Comparison of ENCODE assay signal across 1 cellular context in the genomic region with DNA sequence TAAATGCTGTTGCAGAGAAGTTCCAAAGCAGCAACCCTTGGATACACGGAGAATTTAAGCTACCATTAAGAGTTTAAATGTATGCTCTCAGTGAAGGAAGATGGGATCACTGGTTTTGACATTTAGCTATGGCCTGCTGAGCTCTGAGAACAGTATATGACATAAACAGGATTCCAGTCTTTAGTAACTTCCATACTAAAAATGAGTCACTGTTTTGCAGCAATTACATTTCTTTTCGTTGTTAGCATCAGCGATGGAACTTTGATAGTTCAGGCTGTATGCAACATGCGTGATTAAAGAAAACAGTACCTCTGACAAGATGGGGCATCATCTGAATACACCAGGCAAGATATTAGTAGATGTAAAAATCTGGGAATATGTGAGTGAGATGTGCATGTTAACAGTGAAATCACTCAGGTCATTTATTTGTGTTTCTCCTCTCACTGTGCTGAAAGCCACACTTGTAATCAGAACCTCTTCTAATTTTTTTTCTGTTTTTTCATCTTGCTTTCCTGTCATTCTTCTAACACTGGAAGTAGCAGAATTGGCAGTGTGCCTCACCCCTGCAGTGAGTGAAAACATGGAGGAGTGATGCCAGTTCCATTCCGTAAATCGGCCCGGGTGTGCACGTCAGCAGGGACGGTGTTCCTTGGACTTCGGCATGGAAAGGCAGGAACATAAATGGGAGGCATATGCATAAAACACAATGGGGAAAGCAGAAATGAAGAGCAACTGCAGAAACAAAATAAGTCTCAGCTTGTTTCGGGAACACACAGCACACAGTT.
TF ChIP-seq lines count a peak whose summit lies in the region.

No MANE protein-coding gene starts in this region.

TF ChIP-seq in GM23338, 12 proteins besides CTCF, POLR2A, EP300 and RAD21 (continued from another document):
- TF ChIP-seq, protein P1, sequence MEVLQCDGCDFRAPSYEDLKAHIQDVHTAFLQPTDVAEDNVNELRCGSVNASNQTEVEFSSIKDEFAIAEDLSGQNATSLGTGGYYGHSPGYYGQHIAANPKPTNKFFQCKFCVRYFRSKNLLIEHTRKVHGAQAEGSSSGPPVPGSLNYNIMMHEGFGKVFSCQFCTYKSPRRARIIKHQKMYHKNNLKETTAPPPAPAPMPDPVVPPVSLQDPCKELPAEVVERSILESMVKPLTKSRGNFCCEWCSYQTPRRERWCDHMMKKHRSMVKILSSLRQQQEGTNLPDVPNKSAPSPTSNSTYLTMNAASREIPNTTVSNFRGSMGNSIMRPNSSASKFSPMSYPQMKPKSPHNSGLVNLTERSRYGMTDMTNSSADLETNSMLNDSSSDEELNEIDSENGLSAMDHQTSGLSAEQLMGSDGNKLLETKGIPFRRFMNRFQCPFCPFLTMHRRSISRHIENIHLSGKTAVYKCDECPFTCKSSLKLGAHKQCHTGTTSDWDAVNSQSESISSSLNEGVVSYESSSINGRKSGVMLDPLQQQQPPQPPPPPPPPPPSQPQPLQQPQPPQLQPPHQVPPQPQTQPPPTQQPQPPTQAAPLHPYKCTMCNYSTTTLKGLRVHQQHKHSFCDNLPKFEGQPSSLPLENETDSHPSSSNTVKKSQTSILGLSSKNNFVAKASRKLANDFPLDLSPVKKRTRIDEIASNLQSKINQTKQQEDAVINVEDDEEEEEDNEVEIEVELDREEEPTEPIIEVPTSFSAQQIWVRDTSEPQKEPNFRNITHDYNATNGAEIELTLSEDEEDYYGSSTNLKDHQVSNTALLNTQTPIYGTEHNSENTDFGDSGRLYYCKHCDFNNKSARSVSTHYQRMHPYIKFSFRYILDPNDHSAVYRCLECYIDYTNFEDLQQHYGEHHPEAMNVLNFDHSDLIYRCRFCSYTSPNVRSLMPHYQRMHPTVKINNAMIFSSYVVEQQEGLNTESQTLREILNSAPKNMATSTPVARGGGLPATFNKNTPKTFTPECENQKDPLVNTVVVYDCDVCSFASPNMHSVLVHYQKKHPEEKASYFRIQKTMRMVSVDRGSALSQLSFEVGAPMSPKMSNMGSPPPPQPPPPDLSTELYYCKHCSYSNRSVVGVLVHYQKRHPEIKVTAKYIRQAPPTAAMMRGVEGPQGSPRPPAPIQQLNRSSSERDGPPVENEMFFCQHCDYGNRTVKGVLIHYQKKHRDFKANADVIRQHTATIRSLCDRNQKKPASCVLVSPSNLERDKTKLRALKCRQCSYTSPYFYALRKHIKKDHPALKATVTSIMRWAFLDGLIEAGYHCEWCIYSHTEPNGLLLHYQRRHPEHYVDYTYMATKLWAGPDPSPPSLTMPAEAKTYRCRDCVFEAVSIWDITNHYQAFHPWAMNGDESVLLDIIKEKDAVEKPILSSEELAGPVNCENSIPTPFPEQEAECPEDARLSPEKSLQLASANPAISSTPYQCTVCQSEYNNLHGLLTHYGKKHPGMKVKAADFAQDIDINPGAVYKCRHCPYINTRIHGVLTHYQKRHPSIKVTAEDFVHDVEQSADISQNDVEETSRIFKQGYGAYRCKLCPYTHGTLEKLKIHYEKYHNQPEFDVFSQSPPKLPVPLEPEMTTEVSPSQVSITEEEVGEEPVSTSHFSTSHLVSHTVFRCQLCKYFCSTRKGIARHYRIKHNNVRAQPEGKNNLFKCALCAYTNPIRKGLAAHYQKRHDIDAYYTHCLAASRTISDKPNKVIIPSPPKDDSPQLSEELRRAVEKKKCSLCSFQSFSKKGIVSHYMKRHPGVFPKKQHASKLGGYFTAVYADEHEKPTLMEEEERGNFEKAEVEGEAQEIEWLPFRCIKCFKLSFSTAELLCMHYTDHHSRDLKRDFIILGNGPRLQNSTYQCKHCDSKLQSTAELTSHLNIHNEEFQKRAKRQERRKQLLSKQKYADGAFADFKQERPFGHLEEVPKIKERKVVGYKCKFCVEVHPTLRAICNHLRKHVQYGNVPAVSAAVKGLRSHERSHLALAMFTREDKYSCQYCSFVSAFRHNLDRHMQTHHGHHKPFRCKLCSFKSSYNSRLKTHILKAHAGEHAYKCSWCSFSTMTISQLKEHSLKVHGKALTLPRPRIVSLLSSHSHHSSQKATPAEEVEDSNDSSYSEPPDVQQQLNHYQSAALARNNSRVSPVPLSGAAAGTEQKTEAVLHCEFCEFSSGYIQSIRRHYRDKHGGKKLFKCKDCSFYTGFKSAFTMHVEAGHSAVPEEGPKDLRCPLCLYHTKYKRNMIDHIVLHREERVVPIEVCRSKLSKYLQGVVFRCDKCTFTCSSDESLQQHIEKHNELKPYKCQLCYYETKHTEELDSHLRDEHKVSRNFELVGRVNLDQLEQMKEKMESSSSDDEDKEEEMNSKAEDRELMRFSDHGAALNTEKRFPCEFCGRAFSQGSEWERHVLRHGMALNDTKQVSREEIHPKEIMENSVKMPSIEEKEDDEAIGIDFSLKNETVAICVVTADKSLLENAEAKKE (CRISPR knock-in tag; IDR thresholded peaks at IDR 0.05) = no peak
- TF ChIP-seq ZNF331 (CRISPR knock-in tag; IDR thresholded peaks at IDR 0.05; ENCODE audit: low read depth) (no peak), NANOG (IDR thresholded peaks at IDR 0.05; ENCODE audit: borderline replicate concordance) (no peak), STAT1 (IDR thresholded peaks at IDR 0.05; ENCODE audit: unreplicated experiment) (no peak), JUNB (IDR thresholded peaks at IDR 0.05; ENCODE audit: unreplicated experiment) (no peak), CREB1 (CRISPR knock-in tag; IDR thresholded peaks at IDR 0.05; ENCODE audit: low read depth) (no peak), REST (IDR thresholded peaks at IDR 0.05; ENCODE audit: unreplicated experiment) (no peak), ZNF114 (CRISPR knock-in tag; IDR thresholded peaks at IDR 0.05) (no peak), EZH2phosphoT487 (IDR thresholded peaks at IDR 0.05; ENCODE audit: unreplicated experiment) (no peak), POLR2AphosphoS5 (IDR thresholded peaks at IDR 0.05; ENCODE audit: low read depth) (no peak)
TF ChIP-seq in GM23338: peak in this region for 0.
